33 cellular contexts compared by ENCODE assay signal in the genomic region with DNA sequence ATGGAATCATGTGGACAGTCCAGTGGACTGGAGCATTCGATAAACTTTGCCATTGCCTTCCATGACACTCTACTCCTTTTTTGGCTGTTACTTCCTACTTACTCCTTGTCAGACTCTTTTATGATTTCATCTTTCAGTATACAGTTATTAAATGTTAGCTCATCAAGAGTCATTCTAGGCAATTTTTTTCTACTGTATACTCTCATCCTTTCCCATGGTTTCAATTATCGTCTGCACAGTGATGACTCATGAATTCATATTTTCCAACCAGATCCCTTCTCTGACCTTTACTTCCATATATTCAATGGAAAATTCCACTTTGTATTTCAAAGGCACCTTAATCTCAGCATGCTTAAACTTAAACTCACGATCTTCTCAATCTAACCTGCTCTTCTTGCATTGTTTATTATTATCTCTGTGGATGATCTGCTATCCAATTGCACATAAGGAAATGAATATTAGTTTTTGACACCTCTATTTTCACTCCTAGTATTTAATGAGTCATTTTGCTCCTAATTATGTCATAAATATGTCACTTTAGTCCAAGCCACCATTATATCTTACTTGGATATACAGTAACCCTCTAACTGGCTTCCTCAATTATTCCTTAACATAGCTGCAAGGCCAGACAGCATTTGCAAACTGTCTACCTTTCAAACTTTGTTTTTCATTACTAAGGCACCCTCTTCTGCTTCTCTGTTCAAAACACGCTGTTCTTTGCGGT.
A peak's percentile ranks its signal among the peaks of the same experiment; 100 is the strongest.
DNase-seq lines count a peak whose midpoint lies in the region; ATAC-seq and TF ChIP-seq lines count a peak whose summit lies in the region.
"Had no signal": no experiment of that assay in that cellular context is flagged by ENCODE, and none has a peak within 500 bp of the region (broad histone marks: within the 10 kb centered on the region; RNA-seq: fewer than 3 reads in every experiment).

No MANE protein-coding gene starts in this region.

- H3F3A ChIP-seq in SK-N-SH (replicated peaks; ENCODE audit: insufficient read depth) = peaks cover 4% of the 10 kb centered on the region

- H3K4me2 ChIP-seq in SK-N-SH = no peak overlapping the region
- H3K4me2 ChIP-seq: neural progenitor cell, smooth muscle cell had no signal

- no peaks in the 10 kb centered on the region for H3K36me3 ChIP-seq in SK-N-SH (replicated peaks in 1 of 2; ENCODE audit: control insufficient read depth in 1 of 2, insufficient read depth in 2 of 2, low read length in 1 of 2)
- H3K36me3 ChIP-seq: esophagus squamous epithelium, neural progenitor cell, right atrium auricular region, SJCRH30, thoracic aorta, vagina had no signal

- no peaks in the 10 kb centered on the region for H3K36me3 Mint-ChIP-seq in endothelial cell (ENCODE audit: low read depth, unreplicated experiment)
- H3K36me3 Mint-ChIP-seq: activated naive CD8-positive, alpha-beta T cell treated with anti-CD3 and anti-CD28 coated beads, Interleukin-2, amount 10 ng/mL, durations not matched to agents 7 days and 5 days; neural progenitor cell had no signal

- H3K27ac Mint-ChIP-seq in endothelial cell (ENCODE audit: unreplicated experiment) = no peak overlapping the region
- H3K27ac Mint-ChIP-seq: activated CD4-positive, alpha-beta T cell treated with anti-CD3 and anti-CD28 coated beads, Interleukin-2, amount 10 ng/mL, durations not matched to agents 7 days and 5 days; activated naive CD8-positive, alpha-beta T cell treated with anti-CD3 and anti-CD28 coated beads, Interleukin-2, amount 10 ng/mL, durations not matched to agents 7 days and 5 days; endodermal cell; neural progenitor cell; stimulated activated naive CD8-positive, alpha-beta T cell treated with anti-CD3 and anti-CD28 coated beads, Interleukin-15, Interleukin-2, amounts not matched to agents 100 ng/mL and 50 ng/mL, for 24 hours; WTC11 had no signal

- no peaks in the 10 kb centered on the region for H3K9me2 ChIP-seq in SK-N-SH

- no peak overlapping the region for H3K9ac ChIP-seq in SK-N-SH
- H3K9ac ChIP-seq: neural progenitor cell, parathyroid adenoma had no signal

- no peaks in the 10 kb centered on the region for H4K20me1 ChIP-seq in SK-N-SH (ENCODE audit: insufficient read depth)

- peaks cover 3% of the 10 kb centered on the region; the same call in 1 of the 2 replicates for H3K9me3 ChIP-seq in SK-N-SH
- H3K9me3 ChIP-seq: esophagus squamous epithelium, right atrium auricular region, SJCRH30, thoracic aorta, vagina had no signal

- TF ChIP-seq CTCF in SK-N-SH (IDR thresholded peaks at IDR 0.05) (no peak), endothelial cell (IDR thresholded peaks at IDR 0.05; ENCODE audit: unreplicated experiment) (no peak)

- 0 out of 4 replicates have a peak, but pooled peaks cover 0 to 4% of the 10 kb centered on the region in 2 experiments for H3K4me1 ChIP-seq in SK-N-SH (ENCODE audit: control insufficient read depth in 1 of 2, insufficient read depth in 2 of 2, low read depth in 1 of 2, low read length in 1 of 2)
- H3K4me1 ChIP-seq: esophagus squamous epithelium, neural progenitor cell, parathyroid adenoma, right atrium auricular region, SJCRH30, vagina had no signal

- no peak for TF ChIP-seq RAD21 in SK-N-SH (IDR thresholded peaks at IDR 0.05; ENCODE audit: low read length)

- WGBS in SK-N-SH (ENCODE audit: low lambda C conversion rate) = 60% methylated on average over 5 of the region's 5 CpGs

- no peaks in the 10 kb centered on the region for H3K9me3 Mint-ChIP-seq in endothelial cell (ENCODE audit: unreplicated experiment)
- H3K9me3 Mint-ChIP-seq: activated CD4-positive, alpha-beta T cell treated with anti-CD3 and anti-CD28 coated beads, Interleukin-2, amount 10 ng/mL, durations not matched to agents 7 days and 5 days; activated naive CD8-positive, alpha-beta T cell treated with anti-CD3 and anti-CD28 coated beads, Interleukin-2, amount 10 ng/mL, durations not matched to agents 7 days and 5 days; endodermal cell had no signal

- TF ChIP-seq EP300 in SK-N-SH (IDR thresholded peaks at IDR 0.05; ENCODE audit: borderline replicate concordance in 1 of 2, low read depth in 1 of 2, low read length in 1 of 2) = peak in 1 of 2 experiments; percentile 30; a peak in 1 of 4 replicates

- peak overlapping the region; percentile 31 to 78; a peak in 3 of 4 replicates for H3K27ac ChIP-seq in SK-N-SH (ENCODE audit: low read depth in 2 of 2, low read length in 1 of 2)
- H3K27ac ChIP-seq: esophagus squamous epithelium, neural progenitor cell, parathyroid adenoma, right atrium auricular region, SJCRH30, thoracic aorta, vagina had no signal

- H3K4me3 ChIP-seq in SK-N-SH (ENCODE audit: low read depth in 2 of 2, low read length in 1 of 2) = no peak overlapping the region
- H3K4me3 ChIP-seq: esophagus squamous epithelium, neural progenitor cell, right atrium auricular region, SJCRH30, smooth muscle cell, thoracic aorta, vagina had no signal

- H3K4me1 Mint-ChIP-seq in endothelial cell (ENCODE audit: unreplicated experiment) = no peaks in the 10 kb centered on the region
- H3K4me1 Mint-ChIP-seq: activated CD4-positive, alpha-beta T cell treated with anti-CD3 and anti-CD28 coated beads, Interleukin-2, amount 10 ng/mL, durations not matched to agents 7 days and 5 days; activated naive CD8-positive, alpha-beta T cell treated with anti-CD3 and anti-CD28 coated beads, Interleukin-2, amount 10 ng/mL, durations not matched to agents 7 days and 5 days; endodermal cell; neural progenitor cell; WTC11 had no signal

- no peaks in the 10 kb centered on the region for H3K27me3 ChIP-seq in SK-N-SH (ENCODE audit: insufficient read depth)
- H3K27me3 ChIP-seq: esophagus squamous epithelium, neural progenitor cell, right atrium auricular region, SJCRH30, vagina had no signal

- peak overlapping the region; percentile 45; the same call in 1 of the 2 replicates for H2AFZ ChIP-seq in SK-N-SH (ENCODE audit: low read depth)
- H2AFZ ChIP-seq: neural progenitor cell, parathyroid adenoma had no signal

- POLR2A ChIA-PET in SK-N-SH (lab: Yijun Ruan, JAX) = no interaction called here

- H3K79me2 ChIP-seq in SK-N-SH (ENCODE audit: insufficient read depth) = no peaks in the 10 kb centered on the region
- H3K79me2 ChIP-seq: parathyroid adenoma had no signal

- no peak for ATAC-seq in HG03196 (IDR thresholded peaks at IDR 0.05; ENCODE audit: unreplicated experiment)
- ATAC-seq: left ventricle myocardium superior, WTC11 had no signal

- CTCF ChIA-PET in SK-N-SH (lab: Yijun Ruan, JAX) = interaction anchor here (0.6 kb wide), 1 partner anchor 1252 kb away, joined by 3 read pairs; no protein-coding TSS in a partner anchor

- no peaks in the 10 kb centered on the region for H3K27me3 Mint-ChIP-seq in endothelial cell (ENCODE audit: unreplicated experiment)
- H3K27me3 Mint-ChIP-seq: activated CD4-positive, alpha-beta T cell treated with anti-CD3 and anti-CD28 coated beads, Interleukin-2, amount 10 ng/mL, durations not matched to agents 7 days and 5 days; activated naive CD8-positive, alpha-beta T cell treated with anti-CD3 and anti-CD28 coated beads, Interleukin-2, amount 10 ng/mL, durations not matched to agents 7 days and 5 days; stimulated activated naive CD8-positive, alpha-beta T cell treated with anti-CD3 and anti-CD28 coated beads, Interleukin-15, Interleukin-2, amounts not matched to agents 100 ng/mL and 50 ng/mL, for 24 hours had no signal

- peak; percentile 27 for DNase-seq in COLO829 (ENCODE audit: low spot score)
- DNase-seq in HT-29 (ENCODE audit: low spot score) = peak; percentile 32
- no peak for DNase-seq in SK-N-SH
- DNase-seq in fibroblast of gingiva (ENCODE audit: low read depth) = peak; percentile 20
- no peak for DNase-seq in midbrain (lab: John Stamatoyannopoulos, UW)
- DNase-seq in endothelial cell (ENCODE audit: low spot score) = no peak
- no peak for DNase-seq in mesenteric fat pad (ENCODE audit: low spot score)
- DNase-seq: activated CD4-positive, alpha-beta T cell treated with anti-CD3 and anti-CD28 coated beads, Interleukin-2, amount 10 ng/mL, durations not matched to agents 7 days and 5 days; activated effector memory CD4-positive, alpha-beta T cell treated with anti-CD3 and anti-CD28 coated beads, Interleukin-2, amount 50 U/mL, for 16 hours; activated naive CD8-positive, alpha-beta T cell treated with anti-CD3 and anti-CD28 coated beads, Interleukin-2, amount 10 ng/mL, durations not matched to agents 7 days and 5 days; central memory CD4-positive, alpha-beta T cell; EL; endodermal cell; esophagus squamous epithelium; glutamatergic neuron; Karpas-422; left ventricle myocardium superior; mesendoderm; MV-4-11; NCI-H1436 treated with DMSO at 0.1 percent for 48 hours; NCI-H2081 treated with DMSO at 0.1 percent for 48 hours; NCI-H748 treated with DMSO at 0.1 percent for 48 hours; SJCRH30; stimulated activated CD4-positive, alpha-beta T cell treated with anti-CD3 and anti-CD28 coated beads, Interleukin-2, amount 100 ng/mL, for 24 hours had no signal

- H3K4me3 Mint-ChIP-seq in endothelial cell (ENCODE audit: unreplicated experiment) = no peak overlapping the region
- H3K4me3 Mint-ChIP-seq: activated CD4-positive, alpha-beta T cell treated with anti-CD3 and anti-CD28 coated beads, Interleukin-2, amount 10 ng/mL, durations not matched to agents 7 days and 5 days; activated naive CD8-positive, alpha-beta T cell treated with anti-CD3 and anti-CD28 coated beads, Interleukin-2, amount 10 ng/mL, durations not matched to agents 7 days and 5 days; endodermal cell; neural progenitor cell; stimulated activated naive CD8-positive, alpha-beta T cell treated with anti-CD3 and anti-CD28 coated beads, Interleukin-15, Interleukin-2, amounts not matched to agents 100 ng/mL and 50 ng/mL, for 24 hours; WTC11 had no signal

TF ChIP-seq in SK-N-SH, 30 proteins besides CTCF, POLR2A, EP300 and RAD21 (continues in another document):
- TF ChIP-seq, protein P1, sequence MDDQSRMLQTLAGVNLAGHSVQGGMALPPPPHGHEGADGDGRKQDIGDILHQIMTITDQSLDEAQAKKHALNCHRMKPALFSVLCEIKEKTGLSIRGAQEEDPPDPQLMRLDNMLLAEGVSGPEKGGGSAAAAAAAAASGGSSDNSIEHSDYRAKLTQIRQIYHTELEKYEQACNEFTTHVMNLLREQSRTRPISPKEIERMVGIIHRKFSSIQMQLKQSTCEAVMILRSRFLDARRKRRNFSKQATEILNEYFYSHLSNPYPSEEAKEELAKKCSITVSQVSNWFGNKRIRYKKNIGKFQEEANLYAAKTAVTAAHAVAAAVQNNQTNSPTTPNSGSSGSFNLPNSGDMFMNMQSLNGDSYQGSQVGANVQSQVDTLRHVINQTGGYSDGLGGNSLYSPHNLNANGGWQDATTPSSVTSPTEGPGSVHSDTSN (IDR thresholded peaks at IDR 0.05) = peak; percentile 11; the same call in 1 of the 2 replicates
- TF ChIP-seq TAF1 (IDR thresholded peaks at IDR 0.05; ENCODE audit: borderline replicate concordance, low read depth, low read length) (no peak), NRF1 (IDR thresholded peaks at IDR 0.05; ENCODE audit: low read depth, low read length) (no peak), RXRA (IDR thresholded peaks at IDR 0.05; ENCODE audit: borderline replicate concordance, low read depth) (peak; percentile 31; the same call in 1 of the 2 replicates)

Comparison
In these comparisons a context has a peak if more than half of its experiments do, and no peak if none do; other contexts are left out.
1. DNase-seq: peak in COLO829 (single experiment), HT-29 (single experiment) and fibroblast of gingiva (single experiment); none in SK-N-SH (single experiment), midbrain (single experiment), endothelial cell (single experiment) and mesenteric fat pad (single experiment).